9 cellular contexts compared by ENCODE assay signal in the genomic region with DNA sequence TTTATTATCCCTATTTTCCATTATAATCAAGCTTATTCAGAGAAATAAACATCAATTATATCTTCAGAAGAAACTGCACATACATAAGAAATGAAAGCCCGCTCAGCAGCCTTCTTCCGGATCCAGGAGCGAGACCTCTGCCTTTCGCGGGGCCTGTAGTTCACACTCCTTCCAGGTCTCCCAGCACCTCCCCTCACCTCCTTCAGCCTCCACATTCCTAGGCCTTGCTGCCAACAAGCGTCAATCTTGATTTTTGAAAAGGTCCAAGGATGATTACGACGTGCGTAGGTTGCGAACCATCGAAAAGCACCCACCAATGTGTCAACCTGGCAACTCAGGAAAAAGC. TPM values are rescaled to one million over a fixed set of nuclear protein-coding genes. Genes with fewer than 3 reads are reported as not detected.
DNase-seq lines count a peak whose midpoint lies in the region; ATAC-seq and TF ChIP-seq lines count a peak whose summit lies in the region.
"Had no signal": no experiment of that assay in that cellular context is flagged by ENCODE, and none has a peak within 500 bp of the region (broad histone marks: within the 10 kb centered on the region; RNA-seq: fewer than 3 reads in every experiment).

No MANE protein-coding gene starts in this region.

- no peaks in the 10 kb centered on the region for H3K27me3 Mint-ChIP-seq in activated T-cell treated with anti-CD3 and anti-CD28 coated beads, Interleukin-2, amount 50 U/mL, for 4 hours (ENCODE audit: low read depth)

- TF ChIP-seq CTCF in right lobe of liver (IDR thresholded peaks at IDR 0.05), result no peak
- no peak for TF ChIP-seq CTCF in upper lobe of right lung (IDR thresholded peaks at IDR 0.05)

- 79% methylated on average over 11 of the region's 11 CpGs for WGBS in right lobe of liver (ENCODE audit: insufficient coverage, low coverage, low lambda C conversion rate, missing lambda C conversion rate)

- peak overlapping the region in 1 of 2 donors; percentile 92 for H3K27ac Mint-ChIP-seq in activated naive CD4-positive, alpha-beta T cell treated with anti-CD3 and anti-CD28 coated beads, Interleukin-2, amount 50 U/mL, for 72 hours

- H3K9me3 ChIP-seq in right lobe of liver (no peaks in the 10 kb centered on the region), upper lobe of right lung (no peaks in the 10 kb centered on the region)
- H3K9me3 ChIP-seq: mucosa of descending colon had no signal

- peak overlapping the region; percentile 99 for H3K4me3 Mint-ChIP-seq in activated T-cell treated with anti-CD3 and anti-CD28 coated beads, Interleukin-2, amount 50 U/mL, for 4 hours

- no peak overlapping the region for H3K27ac ChIP-seq in right lobe of liver
- no peak overlapping the region for H3K27ac ChIP-seq in upper lobe of right lung

- H3K27me3 ChIP-seq in right lobe of liver (no peaks in the 10 kb centered on the region), upper lobe of right lung (no peaks in the 10 kb centered on the region)

- H3K36me3 Mint-ChIP-seq in activated T-cell treated with anti-CD3 and anti-CD28 coated beads, Interleukin-2, amount 50 U/mL, for 4 hours (ENCODE audit: insufficient read depth), result peaks cover 2% of the 10 kb centered on the region
- H3K36me3 Mint-ChIP-seq in activated naive CD4-positive, alpha-beta T cell treated with anti-CD3 and anti-CD28 coated beads, Interleukin-2, amount 50 U/mL, for 72 hours, result peaks cover 6% of the 10 kb centered on the region in 2 donors

- peaks cover 0 to 15% (median 2%) of the 10 kb centered on the region in 4 donors for H3K4me1 ChIP-seq in right lobe of liver
- H3K4me1 ChIP-seq in upper lobe of right lung, result peaks cover 25% of the 10 kb centered on the region

- TF ChIP-seq POLR2A in right lobe of liver (IDR thresholded peaks at IDR 0.05), result no peak

- intact Hi-C loops in right lobe of liver (cut with DNase I), result no loop called here
- intact Hi-C loops in upper lobe of right lung (cut with DNase I), result no loop called here

- no peaks in the 10 kb centered on the region for H3K9me3 Mint-ChIP-seq in activated T-cell treated with anti-CD3 and anti-CD28 coated beads, Interleukin-2, amount 50 U/mL, for 4 hours
- H3K9me3 Mint-ChIP-seq in activated naive CD4-positive, alpha-beta T cell treated with anti-CD3 and anti-CD28 coated beads, Interleukin-2, amount 50 U/mL, for 72 hours, result no peaks in the 10 kb centered on the region

- H3K4me3 ChIP-seq in right lobe of liver (peak overlapping the region; percentile 75 to 94 (median 79)), upper lobe of right lung (peak overlapping the region; percentile 98)

- H3K4me1 Mint-ChIP-seq in activated T-cell treated with anti-CD3 and anti-CD28 coated beads, Interleukin-2, amount 50 U/mL, for 4 hours (ENCODE audit: low read depth), result peaks cover 35% of the 10 kb centered on the region

- peak in 1 of 2 donors; percentile 3 for ATAC-seq in activated T-cell treated with anti-CD3 and anti-CD28 coated beads, Interleukin-2, amount 50 U/mL, for 4 hours
- peak; percentile 6 to 25 for ATAC-seq in activated naive CD4-positive, alpha-beta T cell treated with anti-CD3 and anti-CD28 coated beads, Interleukin-2, amount 50 U/mL, for 72 hours
- ATAC-seq in right lobe of liver (peak in 1 of 4 donors; percentile 3), upper lobe of right lung (peak; percentile 20)

- no peaks in the 10 kb centered on the region for H3K36me3 ChIP-seq in right lobe of liver
- no peaks in the 10 kb centered on the region for H3K36me3 ChIP-seq in upper lobe of right lung

- no peak for DNase-seq in activated T-cell treated with anti-CD3 and anti-CD28 coated beads, Interleukin-2, amount 50 U/mL, for 4 hours
- DNase-seq in activated T-cell treated with anti-CD3 and anti-CD28 coated beads for 4 hours (no peak), right lobe of liver (no peak), upper lobe of right lung (no peak), NCI-H82 treated with DMSO at 0.1 percent for 48 hours (lab: John Stamatoyannopoulos, UW; ENCODE audit: unreplicated experiment) (no peak), NOMO-1 treated with DMSO at 0.1 percent for 48 hours (lab: John Stamatoyannopoulos, UW; ENCODE audit: unreplicated experiment) (no peak), H4 (ENCODE audit: low spot score) (no peak)
- DNase-seq in activated naive CD4-positive, alpha-beta T cell treated with anti-CD3 and anti-CD28 coated beads, Interleukin-2, amount 50 U/mL, for 72 hours (ENCODE audit: low spot score in 2 of 2), result no peak

RNA-seq across cellular contexts. Expression of gene KIDINS220, which starts 0.4 kb away (rescaled TPM):
- total RNA-seq in activated T-cell treated with anti-CD3 and anti-CD28 coated beads, Interleukin-2, amount 50 U/mL, for 4 hours, result 10 to 100 TPM; 23.2 to 29.6 (median 27.4) TPM
- 10 to 100 TPM; 25.6 to 25.8 TPM for total RNA-seq in activated naive CD4-positive, alpha-beta T cell treated with anti-CD3 and anti-CD28 coated beads, Interleukin-2, amount 50 U/mL, for 72 hours
- total RNA-seq in right lobe of liver (10 to 100 TPM; 17.0 to 24.8 (median 21.5) TPM), upper lobe of right lung (69.6 TPM)
- 12.1 and 12.4 TPM in 2 replicates for total RNA-seq in H4 (2014; rRNA removed; shearing (Covaris generic))
